ENCODE assay signal across 1 cellular context in the genomic region with DNA sequence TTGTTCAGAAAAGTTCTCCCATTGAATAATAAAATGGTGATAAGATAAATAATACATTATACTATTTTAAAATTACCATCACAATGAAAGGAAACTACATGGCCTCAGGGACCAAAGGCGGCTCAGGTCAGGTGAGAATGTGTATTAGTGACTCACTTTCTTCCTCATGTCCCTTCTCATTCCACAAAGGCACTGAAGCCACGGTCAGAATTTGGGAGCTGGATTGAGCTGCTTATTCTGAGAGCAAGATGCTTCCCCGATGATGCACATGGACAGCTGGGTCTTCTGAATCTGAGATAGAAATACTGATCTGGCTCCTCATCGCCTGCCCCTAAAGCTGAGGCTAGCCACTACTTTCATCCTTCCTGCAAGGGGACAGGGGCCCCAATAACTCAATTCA.
TF ChIP-seq lines count a peak whose summit lies in the region.

No MANE protein-coding gene starts in this region.

TF ChIP-seq in IMR-90, 13 proteins besides CTCF, POLR2A, EP300 and RAD21:
- TF ChIP-seq FOS (IDR thresholded peaks at IDR 0.05; ENCODE audit: low read depth, low read length) (no peak), NFE2L2 (IDR thresholded peaks at IDR 0.05; ENCODE audit: low read depth, low read length) (no peak), RCOR1 (IDR thresholded peaks at IDR 0.05; ENCODE audit: insufficient replicate concordance, low read length) (no peak), MAZ (IDR thresholded peaks at IDR 0.05; ENCODE audit: borderline replicate concordance, low read depth, low read length) (no peak), MAFK (IDR thresholded peaks at IDR 0.05; ENCODE audit: low read depth, low read length) (no peak), CHD1 (IDR thresholded peaks at IDR 0.05; ENCODE audit: low read depth, low read length) (no peak), SMC3 (IDR thresholded peaks at IDR 0.05; ENCODE audit: low read depth, low read length) (no peak), CEBPB (IDR thresholded peaks at IDR 0.05; ENCODE audit: low read depth, low read length) (no peak), MXI1 (IDR thresholded peaks at IDR 0.05; ENCODE audit: borderline replicate concordance, low read depth, low read length) (no peak), BHLHE40 (IDR thresholded peaks at IDR 0.05; ENCODE audit: low read depth, low read length) (no peak), RFX5 (IDR thresholded peaks at IDR 0.05; ENCODE audit: low read depth, low read length) (no peak)
- TF ChIP-seq, protein P1, sequence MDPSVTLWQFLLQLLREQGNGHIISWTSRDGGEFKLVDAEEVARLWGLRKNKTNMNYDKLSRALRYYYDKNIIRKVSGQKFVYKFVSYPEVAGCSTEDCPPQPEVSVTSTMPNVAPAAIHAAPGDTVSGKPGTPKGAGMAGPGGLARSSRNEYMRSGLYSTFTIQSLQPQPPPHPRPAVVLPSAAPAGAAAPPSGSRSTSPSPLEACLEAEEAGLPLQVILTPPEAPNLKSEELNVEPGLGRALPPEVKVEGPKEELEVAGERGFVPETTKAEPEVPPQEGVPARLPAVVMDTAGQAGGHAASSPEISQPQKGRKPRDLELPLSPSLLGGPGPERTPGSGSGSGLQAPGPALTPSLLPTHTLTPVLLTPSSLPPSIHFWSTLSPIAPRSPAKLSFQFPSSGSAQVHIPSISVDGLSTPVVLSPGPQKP (IDR thresholded peaks at IDR 0.05; ENCODE audit: borderline replicate concordance, low read depth, low read length) = no peak
- TF ChIP-seq, protein P2, sequence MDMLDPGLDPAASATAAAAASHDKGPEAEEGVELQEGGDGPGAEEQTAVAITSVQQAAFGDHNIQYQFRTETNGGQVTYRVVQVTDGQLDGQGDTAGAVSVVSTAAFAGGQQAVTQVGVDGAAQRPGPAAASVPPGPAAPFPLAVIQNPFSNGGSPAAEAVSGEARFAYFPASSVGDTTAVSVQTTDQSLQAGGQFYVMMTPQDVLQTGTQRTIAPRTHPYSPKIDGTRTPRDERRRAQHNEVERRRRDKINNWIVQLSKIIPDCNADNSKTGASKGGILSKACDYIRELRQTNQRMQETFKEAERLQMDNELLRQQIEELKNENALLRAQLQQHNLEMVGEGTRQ (IDR thresholded peaks at IDR 0.05; ENCODE audit: low read depth, low read length) = no peak
